Comparison of ENCODE assay signal across 10 cellular contexts in the genomic region with DNA sequence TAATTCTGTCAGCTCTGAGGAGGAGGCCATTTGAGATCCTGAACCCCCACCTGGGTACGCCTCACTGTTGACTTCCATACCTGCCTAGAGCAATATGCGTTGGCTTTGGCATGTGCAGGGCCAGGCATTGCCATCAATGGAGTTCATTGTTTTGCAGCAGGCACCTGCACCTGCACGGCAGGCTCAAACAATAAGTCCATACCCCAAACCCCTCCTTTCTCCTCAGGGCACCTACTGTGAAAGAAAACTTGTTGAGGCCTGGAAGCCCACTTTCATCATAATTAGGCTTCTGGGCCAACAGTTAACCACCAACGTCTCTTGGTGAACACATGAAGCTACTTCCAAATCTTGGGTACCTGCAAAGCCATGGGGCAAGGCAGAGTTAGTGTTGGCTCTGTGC.
"Had no signal": no experiment of that assay in that cellular context is flagged by ENCODE, and none has a peak within 500 bp of the region (broad histone marks: within the 10 kb centered on the region; RNA-seq: fewer than 3 reads in every experiment).

No MANE protein-coding gene starts in this region.

- DNase-seq: activated CD4-positive, alpha-beta T cell treated with anti-CD3 and anti-CD28 coated beads, Interleukin-2, amount 50 U/mL, for 48 hours; activated CD8-positive, alpha-beta memory T cell treated with anti-CD3 and anti-CD28 coated beads, Interleukin-2, amount 10 ng/mL, durations not matched to agents 7 days and 5 days; activated naive CD4-positive, alpha-beta T cell treated with anti-CD3 and anti-CD28 coated beads, Interleukin-2, amount 10 ng/mL, durations not matched to agents 7 days and 5 days; activated T-cell treated with anti-CD3 and anti-CD28 coated beads, Interleukin-2, amount 50 U/mL, for 1 hour; erythroblast; islet precursor cell; ovary; WERI-Rb-1 had no signal

- ATAC-seq: activated CD8-positive, alpha-beta memory T cell treated with anti-CD3 and anti-CD28 coated beads, Interleukin-2, amount 10 ng/mL, durations not matched to agents 7 days and 5 days; left lobe of liver; sciatic nerve had no signal
